Comparison of ENCODE assay signal across 29 cellular contexts in genomic region chr6:22910370-22910769, GRCh38.
"Had no signal": no experiment of that assay in that cellular context is flagged by ENCODE, and none has a peak within 500 bp of the region (broad histone marks: within the 10 kb centered on the region; RNA-seq: fewer than 3 reads in every experiment).

No MANE protein-coding gene starts in this region.

- H3K9me3 Mint-ChIP-seq: dendritic cell treated with granulocyte-macrophage colony-stimulating factor and Interleukin-4, amounts not matched to agents 40 ng/mL and 50 ng/mL, for 4 days; endodermal cell had no signal

- FAIRE-seq: endometrium, endothelial cell of umbilical vein, frontal cortex had no signal

- H3K4me1 ChIP-seq: colonic mucosa, gastrocnemius medialis had no signal

- H3K79me2 ChIP-seq: hepatocyte had no signal

- H3K4me2 ChIP-seq: hepatocyte had no signal

- ATAC-seq: effector memory CD8-positive, alpha-beta T cell; esophagus mucosa; foreskin keratinocyte; gastrocnemius medialis; gastroesophageal sphincter; heart left ventricle; heart right ventricle had no signal

- H3K4me3 ChIP-seq: colonic mucosa, coronary artery, dorsolateral prefrontal cortex, esophagus muscularis mucosa, esophagus squamous epithelium, gastrocnemius medialis, gastroesophageal sphincter, heart left ventricle, heart right ventricle, hepatocyte had no signal

- DNase-seq: colonic mucosa; cortex of kidney; dermis blood vessel endothelial cell; dorsolateral prefrontal cortex; effector CD4-positive, alpha-beta T cell; effector CD8-positive, alpha-beta T cell; effector memory CD4-positive, alpha-beta T cell; effector memory CD8-positive, alpha-beta T cell; endodermal cell; erythroblast; esophagus squamous epithelium; foreskin fibroblast; foreskin keratinocyte; foreskin melanocyte; gastrocnemius medialis; glutamatergic neuron; head of caudate nucleus; heart left ventricle; heart right ventricle had no signal

- H3K36me3 ChIP-seq: colonic mucosa, esophagus muscularis mucosa, esophagus squamous epithelium, gastrocnemius medialis, gastroesophageal sphincter, heart left ventricle, heart right ventricle had no signal

- H3K27ac ChIP-seq: colonic mucosa, coronary artery, dorsolateral prefrontal cortex, epithelial cell of prostate, esophagus muscularis mucosa, esophagus squamous epithelium, foreskin keratinocyte, gastrocnemius medialis, gastroesophageal sphincter, heart left ventricle, heart right ventricle, hepatocyte had no signal

- H3K27me3 ChIP-seq: colonic mucosa, dorsolateral prefrontal cortex, esophagus muscularis mucosa, esophagus squamous epithelium, foreskin keratinocyte, gastrocnemius medialis, gastroesophageal sphincter, heart left ventricle, heart right ventricle, hepatocyte had no signal

- H3K4me3 Mint-ChIP-seq: dendritic cell treated with granulocyte-macrophage colony-stimulating factor and Interleukin-4, amounts not matched to agents 40 ng/mL and 50 ng/mL, for 4 days; effector memory CD8-positive, alpha-beta T cell; endodermal cell had no signal

- H3K27ac Mint-ChIP-seq: dendritic cell treated with granulocyte-macrophage colony-stimulating factor and Interleukin-4, amounts not matched to agents 40 ng/mL and 50 ng/mL, for 4 days; effector memory CD8-positive, alpha-beta T cell; endodermal cell had no signal

- H2AFZ ChIP-seq: hepatocyte had no signal

- H3K9me3 ChIP-seq: colonic mucosa, esophagus muscularis mucosa, esophagus squamous epithelium, gastrocnemius medialis, gastroesophageal sphincter, heart left ventricle, heart right ventricle had no signal

- H3K27me3 Mint-ChIP-seq: dendritic cell treated with granulocyte-macrophage colony-stimulating factor and Interleukin-4, amounts not matched to agents 40 ng/mL and 50 ng/mL, for 4 days; effector memory CD8-positive, alpha-beta T cell had no signal
